ENCODE assay signal across 12 cellular contexts in genomic region chr4:2850966-2851782, GRCh38. TPM values are rescaled to one million over a fixed set of nuclear protein-coding genes. Genes with fewer than 3 reads are reported as not detected.
DNase-seq lines count a peak whose midpoint lies in the region; ATAC-seq and TF ChIP-seq lines count a peak whose summit lies in the region.
"Had no signal": no experiment of that assay in that cellular context is flagged by ENCODE, and none has a peak within 500 bp of the region (broad histone marks: within the 10 kb centered on the region; RNA-seq: fewer than 3 reads in every experiment).

No MANE protein-coding gene starts in this region.

- H3K4me3 ChIP-seq in aorta (ENCODE audit: low read length in 2 of 2), result no peak overlapping the region
- H3K4me3 ChIP-seq: coronary artery, hepatocyte had no signal

- no peaks in the 10 kb centered on the region for H3K9me3 Mint-ChIP-seq in activated naive CD4-positive, alpha-beta T cell treated with anti-CD3 and anti-CD28 coated beads, Interleukin-2, amount 50 U/mL, for 24 hours
- no peaks in the 10 kb centered on the region for H3K9me3 Mint-ChIP-seq in stimulated activated naive CD8-positive, alpha-beta T cell treated with anti-CD3 and anti-CD28 coated beads, Interleukin-15, amount 100 ng/mL, for 72 hours

- WGBS in aorta, 2 donors, result 41 to 56% methylated on average over 2 of the region's 2 CpGs

- CTCF ChIA-PET in RWPE1 (lab: Yijun Ruan, JAX), result no interaction called here

- peak; percentile 45 for ATAC-seq in stimulated activated naive CD8-positive, alpha-beta T cell treated with anti-CD3 and anti-CD28 coated beads, Interleukin-15, amount 100 ng/mL, for 72 hours
- ATAC-seq in aorta (ENCODE audit: low FRiP score), result no peak
- ATAC-seq: Right ventricle myocardium inferior had no signal

- peaks cover 0 to 2% of the 10 kb centered on the region in 2 donors for H3K36me3 ChIP-seq in aorta (ENCODE audit: control insufficient read depth in 1 of 2, insufficient read depth in 2 of 2, low read length in 1 of 2)

- peak overlapping the region; percentile 88 for H3K27ac Mint-ChIP-seq in activated naive CD4-positive, alpha-beta T cell treated with anti-CD3 and anti-CD28 coated beads, Interleukin-2, amount 50 U/mL, for 24 hours
- H3K27ac Mint-ChIP-seq in stimulated activated naive CD8-positive, alpha-beta T cell treated with anti-CD3 and anti-CD28 coated beads, Interleukin-15, amount 100 ng/mL, for 72 hours, result peak overlapping the region; percentile 3 to 36

- peaks cover 2 to 3% of the 10 kb centered on the region in 2 donors for H3K4me1 ChIP-seq in aorta (ENCODE audit: control insufficient read depth in 1 of 2, insufficient read depth in 2 of 2, low read length in 2 of 2)

- peak overlapping the region; percentile 44 for H3K4me3 Mint-ChIP-seq in activated naive CD4-positive, alpha-beta T cell treated with anti-CD3 and anti-CD28 coated beads, Interleukin-2, amount 50 U/mL, for 24 hours
- H3K4me3 Mint-ChIP-seq in stimulated activated naive CD8-positive, alpha-beta T cell treated with anti-CD3 and anti-CD28 coated beads, Interleukin-15, amount 100 ng/mL, for 72 hours, result peak overlapping the region; percentile 66 to 73

- H3K9me3 ChIP-seq in aorta (ENCODE audit: control insufficient read depth, low read length), result no peaks in the 10 kb centered on the region

- H3K36me3 Mint-ChIP-seq in activated naive CD4-positive, alpha-beta T cell treated with anti-CD3 and anti-CD28 coated beads, Interleukin-2, amount 50 U/mL, for 24 hours, result peaks cover 1% of the 10 kb centered on the region

- no peaks in the 10 kb centered on the region for H3K27me3 Mint-ChIP-seq in activated naive CD4-positive, alpha-beta T cell treated with anti-CD3 and anti-CD28 coated beads, Interleukin-2, amount 50 U/mL, for 24 hours
- H3K27me3 Mint-ChIP-seq in stimulated activated naive CD8-positive, alpha-beta T cell treated with anti-CD3 and anti-CD28 coated beads, Interleukin-15, amount 100 ng/mL, for 72 hours, result no peaks in the 10 kb centered on the region

- POLR2A ChIA-PET in RWPE1 (lab: Yijun Ruan, JAX; ENCODE audit: low non-redundant PET), result no interaction called here

- no peak for DNase-seq in activated naive CD4-positive, alpha-beta T cell (lab: John Stamatoyannopoulos, UW)
- DNase-seq in RWPE1 (ENCODE audit: low spot score) (no peak), fibroblast of peridontal ligament (ENCODE audit: extremely low read depth) (peak; percentile 55), NCI-H187 (lab: John Stamatoyannopoulos, UW) (no peak), aorta (no peak), DMS 273 (lab: John Stamatoyannopoulos, UW; ENCODE audit: unreplicated experiment) (no peak)
- no peak for DNase-seq in stimulated activated naive CD8-positive, alpha-beta T cell treated with anti-CD3 and anti-CD28 coated beads, Interleukin-15, amount 100 ng/mL, for 72 hours
- DNase-seq: AML-193 had no signal

- 0 out of 2 replicates have a peak overlapping the region, but pooled peaks have one; percentile 31 for H3K27ac ChIP-seq in RWPE1
- H3K27ac ChIP-seq in aorta (ENCODE audit: low read depth in 1 of 2, low read length in 2 of 2), result no peak overlapping the region
- H3K27ac ChIP-seq: coronary artery, hepatocyte had no signal

- intact Hi-C loops in aorta (cut with DNase I), result no loop called here

- TF ChIP-seq CTCF in RWPE1 (conservative IDR thresholded peaks at IDR 0.05; ENCODE audit: low read depth), result no peak

- H3K27me3 ChIP-seq in aorta (ENCODE audit: control insufficient read depth in 1 of 2, insufficient read depth in 2 of 2, low read length in 1 of 2), result no peaks in the 10 kb centered on the region
- H3K27me3 ChIP-seq: hepatocyte had no signal

- peaks cover 86% of the 10 kb centered on the region for H3K4me1 Mint-ChIP-seq in activated naive CD4-positive, alpha-beta T cell treated with anti-CD3 and anti-CD28 coated beads, Interleukin-2, amount 50 U/mL, for 24 hours
- peaks cover 97% of the 10 kb centered on the region for H3K4me1 Mint-ChIP-seq in stimulated activated naive CD8-positive, alpha-beta T cell treated with anti-CD3 and anti-CD28 coated beads, Interleukin-15, amount 100 ng/mL, for 72 hours

RNA-seq across cellular contexts. Expression of gene ADD1, which starts 7.5 kb away (rescaled TPM):
- 100 to 1,000 TPM; 305 to 351 TPM for total RNA-seq in aorta
- 100 to 1,000 TPM in 1 of 2 donors, 10 to 100 TPM in 1; 98.3 to 263 TPM for polyA plus RNA-seq in aorta

RNA-seq across cellular contexts. Expression of gene SH3BP2, which starts 58.3 kb away (rescaled TPM):
- total RNA-seq in aorta, result 10 to 100 TPM; 47.8 to 75.4 TPM
- polyA plus RNA-seq in aorta, result 10 to 100 TPM in 1 of 2 donors, 1 to 10 TPM in 1; 6.2 to 13.8 TPM
